1 cellular context compared by ENCODE assay signal in the genomic region with DNA sequence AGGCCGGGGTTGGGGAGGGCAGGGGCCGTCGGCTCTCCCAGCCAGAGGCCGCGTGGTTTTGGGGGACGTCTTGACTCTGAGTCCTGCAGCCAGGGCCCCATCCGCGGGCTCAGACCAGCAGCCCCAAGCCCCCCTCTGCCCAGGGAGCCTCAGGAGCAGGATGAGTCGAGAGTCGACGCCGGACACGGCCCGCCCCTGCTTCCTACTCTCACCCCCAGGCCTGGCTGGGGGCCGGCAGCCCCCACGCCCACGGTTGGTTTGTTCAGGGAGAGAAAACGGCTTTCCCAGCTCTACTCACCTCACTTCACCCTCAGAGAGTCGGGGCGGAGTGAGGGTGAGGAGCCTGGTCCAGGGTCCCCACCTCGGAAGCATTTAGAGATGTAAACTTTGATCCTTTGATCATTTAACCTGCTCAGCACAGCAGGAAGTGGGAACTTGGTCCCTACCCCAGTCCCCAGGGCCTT.
TF ChIP-seq lines count a peak whose summit lies in the region.

No MANE protein-coding gene starts in this region.

TF ChIP-seq in HepG2, 621 proteins besides CTCF, POLR2A, EP300 and RAD21 (continued from another document and continues in another):
- TF ChIP-seq, protein P1, sequence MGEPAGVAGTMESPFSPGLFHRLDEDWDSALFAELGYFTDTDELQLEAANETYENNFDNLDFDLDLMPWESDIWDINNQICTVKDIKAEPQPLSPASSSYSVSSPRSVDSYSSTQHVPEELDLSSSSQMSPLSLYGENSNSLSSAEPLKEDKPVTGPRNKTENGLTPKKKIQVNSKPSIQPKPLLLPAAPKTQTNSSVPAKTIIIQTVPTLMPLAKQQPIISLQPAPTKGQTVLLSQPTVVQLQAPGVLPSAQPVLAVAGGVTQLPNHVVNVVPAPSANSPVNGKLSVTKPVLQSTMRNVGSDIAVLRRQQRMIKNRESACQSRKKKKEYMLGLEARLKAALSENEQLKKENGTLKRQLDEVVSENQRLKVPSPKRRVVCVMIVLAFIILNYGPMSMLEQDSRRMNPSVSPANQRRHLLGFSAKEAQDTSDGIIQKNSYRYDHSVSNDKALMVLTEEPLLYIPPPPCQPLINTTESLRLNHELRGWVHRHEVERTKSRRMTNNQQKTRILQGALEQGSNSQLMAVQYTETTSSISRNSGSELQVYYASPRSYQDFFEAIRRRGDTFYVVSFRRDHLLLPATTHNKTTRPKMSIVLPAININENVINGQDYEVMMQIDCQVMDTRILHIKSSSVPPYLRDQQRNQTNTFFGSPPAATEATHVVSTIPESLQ (CRISPR knock-in tag; conservative IDR thresholded peaks at IDR 0.05): no peak
- peak; percentile 23; the same call in 1 of the 2 replicates for TF ChIP-seq TBX2 (CRISPR knock-in tag; IDR thresholded peaks at IDR 0.05; ENCODE audit: borderline replicate concordance)
- no peak for TF ChIP-seq ZNF562 (CRISPR knock-in tag; IDR thresholded peaks at IDR 0.05; ENCODE audit: borderline replicate concordance)
- no peak for TF ChIP-seq ZNF619 (CRISPR knock-in tag; IDR thresholded peaks at IDR 0.05)
- TF ChIP-seq GTF2F1 (IDR thresholded peaks at IDR 0.05; ENCODE audit: low read length): no peak
- no peak for TF ChIP-seq WIZ (CRISPR knock-in tag; IDR thresholded peaks at IDR 0.05)
- TF ChIP-seq TEAD3 (CRISPR knock-in tag; optimal IDR thresholded peaks at IDR 0.05; ENCODE audit: borderline replicate concordance): peak; percentile 54
- no peak for TF ChIP-seq LCORL (IDR thresholded peaks at IDR 0.05)
- TF ChIP-seq LCORL (CRISPR knock-in tag; IDR thresholded peaks at IDR 0.05): peak; percentile 41; the same call in 1 of the 2 replicates
- no peak for TF ChIP-seq RBAK (CRISPR knock-in tag; IDR thresholded peaks at IDR 0.05)
- no peak for TF ChIP-seq ZNF224 (CRISPR knock-in tag; IDR thresholded peaks at IDR 0.05)
- TF ChIP-seq, protein P2, sequence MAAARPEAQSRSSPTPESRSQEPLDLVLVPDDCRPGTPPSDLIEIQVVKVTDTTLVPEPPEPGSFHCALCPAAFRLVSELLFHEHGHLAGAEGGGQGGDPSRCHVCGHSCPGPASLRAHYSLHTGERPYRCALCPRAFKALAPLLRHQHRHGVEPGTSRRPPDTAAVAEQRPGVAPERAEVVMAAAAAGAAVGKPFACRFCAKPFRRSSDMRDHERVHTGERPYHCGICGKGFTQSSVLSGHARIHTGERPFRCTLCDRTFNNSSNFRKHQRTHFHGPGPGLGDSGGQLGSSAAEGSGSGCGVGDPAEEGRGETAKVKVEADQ (CRISPR knock-in tag; IDR thresholded peaks at IDR 0.05; ENCODE audit: borderline replicate concordance): no peak
- no peak for TF ChIP-seq ZNF577 (CRISPR knock-in tag; IDR thresholded peaks at IDR 0.05; ENCODE audit: borderline replicate concordance, low read depth)
- no peak for TF ChIP-seq ZNF430 (CRISPR knock-in tag; IDR thresholded peaks at IDR 0.05)
- TF ChIP-seq ZNF383 (CRISPR knock-in tag; IDR thresholded peaks at IDR 0.05; ENCODE audit: borderline replicate concordance): no peak
- no peak for TF ChIP-seq MXI1 (IDR thresholded peaks at IDR 0.05; ENCODE audit: borderline replicate concordance, low read depth, low read length)
- no peak for TF ChIP-seq STAT5B (CRISPR knock-in tag; IDR thresholded peaks at IDR 0.05)
- no peak for TF ChIP-seq KLF13 (CRISPR knock-in tag; IDR thresholded peaks at IDR 0.05)
- TF ChIP-seq, protein P3, sequence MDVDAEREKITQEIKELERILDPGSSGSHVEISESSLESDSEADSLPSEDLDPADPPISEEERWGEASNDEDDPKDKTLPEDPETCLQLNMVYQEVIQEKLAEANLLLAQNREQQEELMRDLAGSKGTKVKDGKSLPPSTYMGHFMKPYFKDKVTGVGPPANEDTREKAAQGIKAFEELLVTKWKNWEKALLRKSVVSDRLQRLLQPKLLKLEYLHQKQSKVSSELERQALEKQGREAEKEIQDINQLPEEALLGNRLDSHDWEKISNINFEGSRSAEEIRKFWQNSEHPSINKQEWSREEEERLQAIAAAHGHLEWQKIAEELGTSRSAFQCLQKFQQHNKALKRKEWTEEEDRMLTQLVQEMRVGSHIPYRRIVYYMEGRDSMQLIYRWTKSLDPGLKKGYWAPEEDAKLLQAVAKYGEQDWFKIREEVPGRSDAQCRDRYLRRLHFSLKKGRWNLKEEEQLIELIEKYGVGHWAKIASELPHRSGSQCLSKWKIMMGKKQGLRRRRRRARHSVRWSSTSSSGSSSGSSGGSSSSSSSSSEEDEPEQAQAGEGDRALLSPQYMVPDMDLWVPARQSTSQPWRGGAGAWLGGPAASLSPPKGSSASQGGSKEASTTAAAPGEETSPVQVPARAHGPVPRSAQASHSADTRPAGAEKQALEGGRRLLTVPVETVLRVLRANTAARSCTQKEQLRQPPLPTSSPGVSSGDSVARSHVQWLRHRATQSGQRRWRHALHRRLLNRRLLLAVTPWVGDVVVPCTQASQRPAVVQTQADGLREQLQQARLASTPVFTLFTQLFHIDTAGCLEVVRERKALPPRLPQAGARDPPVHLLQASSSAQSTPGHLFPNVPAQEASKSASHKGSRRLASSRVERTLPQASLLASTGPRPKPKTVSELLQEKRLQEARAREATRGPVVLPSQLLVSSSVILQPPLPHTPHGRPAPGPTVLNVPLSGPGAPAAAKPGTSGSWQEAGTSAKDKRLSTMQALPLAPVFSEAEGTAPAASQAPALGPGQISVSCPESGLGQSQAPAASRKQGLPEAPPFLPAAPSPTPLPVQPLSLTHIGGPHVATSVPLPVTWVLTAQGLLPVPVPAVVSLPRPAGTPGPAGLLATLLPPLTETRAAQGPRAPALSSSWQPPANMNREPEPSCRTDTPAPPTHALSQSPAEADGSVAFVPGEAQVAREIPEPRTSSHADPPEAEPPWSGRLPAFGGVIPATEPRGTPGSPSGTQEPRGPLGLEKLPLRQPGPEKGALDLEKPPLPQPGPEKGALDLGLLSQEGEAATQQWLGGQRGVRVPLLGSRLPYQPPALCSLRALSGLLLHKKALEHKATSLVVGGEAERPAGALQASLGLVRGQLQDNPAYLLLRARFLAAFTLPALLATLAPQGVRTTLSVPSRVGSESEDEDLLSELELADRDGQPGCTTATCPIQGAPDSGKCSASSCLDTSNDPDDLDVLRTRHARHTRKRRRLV (CRISPR knock-in tag; IDR thresholded peaks at IDR 0.05): 0 out of 2 replicates have a peak, but pooled peaks have one; percentile 51
- TF ChIP-seq FOXM1 (CRISPR knock-in tag; IDR thresholded peaks at IDR 0.05): no peak
- TF ChIP-seq ZNF432 (CRISPR knock-in tag; IDR thresholded peaks at IDR 0.05; ENCODE audit: borderline replicate concordance): no peak
- TF ChIP-seq ZNF768 (CRISPR knock-in tag; IDR thresholded peaks at IDR 0.05): no peak
- TF ChIP-seq XBP1 (CRISPR knock-in tag; IDR thresholded peaks at IDR 0.05): no peak
- TF ChIP-seq MIER2 (CRISPR knock-in tag; IDR thresholded peaks at IDR 0.05): no peak
- no peak for TF ChIP-seq ZNF282 (IDR thresholded peaks at IDR 0.05; ENCODE audit: partially characterized antibody)
- TF ChIP-seq IRX3 (CRISPR knock-in tag; IDR thresholded peaks at IDR 0.05; ENCODE audit: borderline replicate concordance, low read depth): no peak
- TF ChIP-seq ZNF350 (CRISPR knock-in tag; IDR thresholded peaks at IDR 0.05; ENCODE audit: borderline replicate concordance, low read depth): no peak; the same call in 1 of the 2 replicates
- TF ChIP-seq, protein P4, sequence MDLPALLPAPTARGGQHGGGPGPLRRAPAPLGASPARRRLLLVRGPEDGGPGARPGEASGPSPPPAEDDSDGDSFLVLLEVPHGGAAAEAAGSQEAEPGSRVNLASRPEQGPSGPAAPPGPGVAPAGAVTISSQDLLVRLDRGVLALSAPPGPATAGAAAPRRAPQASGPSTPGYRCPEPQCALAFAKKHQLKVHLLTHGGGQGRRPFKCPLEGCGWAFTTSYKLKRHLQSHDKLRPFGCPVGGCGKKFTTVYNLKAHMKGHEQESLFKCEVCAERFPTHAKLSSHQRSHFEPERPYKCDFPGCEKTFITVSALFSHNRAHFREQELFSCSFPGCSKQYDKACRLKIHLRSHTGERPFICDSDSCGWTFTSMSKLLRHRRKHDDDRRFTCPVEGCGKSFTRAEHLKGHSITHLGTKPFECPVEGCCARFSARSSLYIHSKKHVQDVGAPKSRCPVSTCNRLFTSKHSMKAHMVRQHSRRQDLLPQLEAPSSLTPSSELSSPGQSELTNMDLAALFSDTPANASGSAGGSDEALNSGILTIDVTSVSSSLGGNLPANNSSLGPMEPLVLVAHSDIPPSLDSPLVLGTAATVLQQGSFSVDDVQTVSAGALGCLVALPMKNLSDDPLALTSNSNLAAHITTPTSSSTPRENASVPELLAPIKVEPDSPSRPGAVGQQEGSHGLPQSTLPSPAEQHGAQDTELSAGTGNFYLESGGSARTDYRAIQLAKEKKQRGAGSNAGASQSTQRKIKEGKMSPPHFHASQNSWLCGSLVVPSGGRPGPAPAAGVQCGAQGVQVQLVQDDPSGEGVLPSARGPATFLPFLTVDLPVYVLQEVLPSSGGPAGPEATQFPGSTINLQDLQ (CRISPR knock-in tag; IDR thresholded peaks at IDR 0.05): no peak
- no peak for TF ChIP-seq ZNF451 (CRISPR knock-in tag; IDR thresholded peaks at IDR 0.05)
- TF ChIP-seq MATR3 (CRISPR knock-in tag; IDR thresholded peaks at IDR 0.05): no peak
- TF ChIP-seq, protein P5, sequence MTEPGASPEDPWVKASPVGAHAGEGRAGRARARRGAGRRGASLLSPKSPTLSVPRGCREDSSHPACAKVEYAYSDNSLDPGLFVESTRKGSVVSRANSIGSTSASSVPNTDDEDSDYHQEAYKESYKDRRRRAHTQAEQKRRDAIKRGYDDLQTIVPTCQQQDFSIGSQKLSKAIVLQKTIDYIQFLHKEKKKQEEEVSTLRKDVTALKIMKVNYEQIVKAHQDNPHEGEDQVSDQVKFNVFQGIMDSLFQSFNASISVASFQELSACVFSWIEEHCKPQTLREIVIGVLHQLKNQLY (CRISPR knock-in tag; IDR thresholded peaks at IDR 0.05): no peak
- TF ChIP-seq MLLT10 (CRISPR knock-in tag; IDR thresholded peaks at IDR 0.05): no peak
- TF ChIP-seq RCOR2 (CRISPR knock-in tag; IDR thresholded peaks at IDR 0.05): no peak
- TF ChIP-seq ZNF296 (CRISPR knock-in tag; conservative IDR thresholded peaks at IDR 0.05): no peak
- TF ChIP-seq ZNF10 (CRISPR knock-in tag; IDR thresholded peaks at IDR 0.05; ENCODE audit: borderline replicate concordance, low read depth): no peak
- TF ChIP-seq ZNF761 (CRISPR knock-in tag; conservative IDR thresholded peaks at IDR 0.05): no peak
- TF ChIP-seq, protein P6, sequence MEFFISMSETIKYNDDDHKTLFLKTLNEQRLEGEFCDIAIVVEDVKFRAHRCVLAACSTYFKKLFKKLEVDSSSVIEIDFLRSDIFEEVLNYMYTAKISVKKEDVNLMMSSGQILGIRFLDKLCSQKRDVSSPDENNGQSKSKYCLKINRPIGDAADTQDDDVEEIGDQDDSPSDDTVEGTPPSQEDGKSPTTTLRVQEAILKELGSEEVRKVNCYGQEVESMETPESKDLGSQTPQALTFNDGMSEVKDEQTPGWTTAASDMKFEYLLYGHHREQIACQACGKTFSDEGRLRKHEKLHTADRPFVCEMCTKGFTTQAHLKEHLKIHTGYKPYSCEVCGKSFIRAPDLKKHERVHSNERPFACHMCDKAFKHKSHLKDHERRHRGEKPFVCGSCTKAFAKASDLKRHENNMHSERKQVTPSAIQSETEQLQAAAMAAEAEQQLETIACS (CRISPR knock-in tag; IDR thresholded peaks at IDR 0.05): no peak
- TF ChIP-seq, protein P7, sequence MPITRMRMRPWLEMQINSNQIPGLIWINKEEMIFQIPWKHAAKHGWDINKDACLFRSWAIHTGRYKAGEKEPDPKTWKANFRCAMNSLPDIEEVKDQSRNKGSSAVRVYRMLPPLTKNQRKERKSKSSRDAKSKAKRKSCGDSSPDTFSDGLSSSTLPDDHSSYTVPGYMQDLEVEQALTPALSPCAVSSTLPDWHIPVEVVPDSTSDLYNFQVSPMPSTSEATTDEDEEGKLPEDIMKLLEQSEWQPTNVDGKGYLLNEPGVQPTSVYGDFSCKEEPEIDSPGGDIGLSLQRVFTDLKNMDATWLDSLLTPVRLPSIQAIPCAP (CRISPR knock-in tag; IDR thresholded peaks at IDR 0.05; ENCODE audit: low read depth): no peak
- 0 out of 2 replicates have a peak, but pooled peaks have one; percentile 72 for TF ChIP-seq SNAI1 (CRISPR knock-in tag; IDR thresholded peaks at IDR 0.05; ENCODE audit: borderline replicate concordance)
- no peak for TF ChIP-seq SRF (IDR thresholded peaks at IDR 0.05; ENCODE audit: low read depth, low read length)
- 0 out of 2 replicates have a peak, but pooled peaks have one; percentile 78 for TF ChIP-seq THYN1 (CRISPR knock-in tag; IDR thresholded peaks at IDR 0.05; ENCODE audit: borderline replicate concordance, low read depth)
- TF ChIP-seq ZNF24 (IDR thresholded peaks at IDR 0.05): no peak
- TF ChIP-seq, protein P8, sequence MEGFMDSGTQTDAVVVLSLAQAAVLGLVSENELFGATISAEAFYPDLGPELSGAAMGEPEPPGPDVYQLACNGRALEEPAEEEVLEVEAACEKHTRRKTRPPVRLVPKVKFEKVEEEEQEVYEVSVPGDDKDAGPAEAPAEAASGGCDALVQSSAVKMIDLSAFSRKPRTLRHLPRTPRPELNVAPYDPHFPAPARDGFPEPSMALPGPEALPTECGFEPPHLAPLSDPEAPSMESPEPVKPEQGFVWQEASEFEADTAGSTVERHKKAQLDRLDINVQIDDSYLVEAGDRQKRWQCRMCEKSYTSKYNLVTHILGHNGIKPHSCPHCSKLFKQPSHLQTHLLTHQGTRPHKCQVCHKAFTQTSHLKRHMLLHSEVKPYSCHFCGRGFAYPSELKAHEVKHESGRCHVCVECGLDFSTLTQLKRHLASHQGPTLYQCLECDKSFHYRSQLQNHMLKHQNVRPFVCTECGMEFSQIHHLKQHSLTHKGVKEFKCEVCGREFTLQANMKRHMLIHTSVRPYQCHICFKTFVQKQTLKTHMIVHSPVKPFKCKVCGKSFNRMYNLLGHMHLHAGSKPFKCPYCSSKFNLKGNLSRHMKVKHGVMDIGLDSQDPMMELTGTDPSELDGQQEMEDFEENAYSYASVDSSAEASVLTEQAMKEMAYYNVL (CRISPR knock-in tag; IDR thresholded peaks at IDR 0.05; ENCODE audit: borderline replicate concordance): 0 out of 2 replicates have a peak, but pooled peaks have one; percentile 37
- TF ChIP-seq, protein P9, sequence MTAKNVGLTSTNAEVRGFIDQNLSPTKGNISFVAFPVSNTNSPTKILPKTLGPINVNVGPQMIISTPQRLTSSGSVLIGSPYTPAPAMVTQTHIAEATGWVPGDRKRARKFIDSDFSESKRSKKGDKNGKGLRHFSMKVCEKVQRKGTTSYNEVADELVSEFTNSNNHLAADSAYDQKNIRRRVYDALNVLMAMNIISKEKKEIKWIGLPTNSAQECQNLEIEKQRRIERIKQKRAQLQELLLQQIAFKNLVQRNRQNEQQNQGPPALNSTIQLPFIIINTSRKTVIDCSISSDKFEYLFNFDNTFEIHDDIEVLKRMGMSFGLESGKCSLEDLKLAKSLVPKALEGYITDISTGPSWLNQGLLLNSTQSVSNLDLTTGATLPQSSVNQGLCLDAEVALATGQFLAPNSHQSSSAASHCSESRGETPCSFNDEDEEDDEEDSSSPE (CRISPR knock-in tag; IDR thresholded peaks at IDR 0.05): no peak
- TF ChIP-seq DPF2 (CRISPR knock-in tag; IDR thresholded peaks at IDR 0.05; ENCODE audit: borderline replicate concordance, low read depth): 0 out of 2 replicates have a peak, but pooled peaks have one; percentile 30
